32 cellular contexts compared by ENCODE assay signal in the genomic region with DNA sequence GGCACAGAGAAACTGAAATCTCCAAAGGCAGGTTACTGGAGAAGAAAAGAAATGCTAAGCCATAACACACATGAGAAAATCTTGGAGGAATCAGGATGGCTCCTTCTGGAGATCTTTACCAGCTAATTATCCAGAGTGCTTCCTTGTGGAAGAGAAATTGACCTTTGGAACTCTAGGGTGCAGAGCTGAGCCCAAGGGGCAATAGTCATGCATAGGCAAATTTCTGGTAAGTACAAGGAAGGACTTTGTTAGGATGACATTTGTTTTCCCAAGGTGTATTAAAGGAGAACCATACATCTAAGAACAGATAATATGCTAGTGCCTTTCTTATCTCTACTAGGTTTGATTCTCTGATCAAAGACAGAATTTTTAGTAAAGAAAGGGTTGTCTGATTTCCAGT.
"Had no signal": no experiment of that assay in that cellular context is flagged by ENCODE, and none has a peak within 500 bp of the region (broad histone marks: within the 10 kb centered on the region; RNA-seq: fewer than 3 reads in every experiment).

No MANE protein-coding gene starts in this region.

- H3K27me3 ChIP-seq: MG63 had no signal

- H3K27ac ChIP-seq: KMS-11 had no signal

- H3K36me3 ChIP-seq: MG63 had no signal

- H3K9me3 ChIP-seq: MG63 had no signal

- H3K9ac ChIP-seq: KMS-11 had no signal

- H3K4me3 ChIP-seq: MG63 had no signal

- DNase-seq: Karpas-422, Kasumi-1, MG63, MM.1S, MV-4-11, NCI-H1048, NCI-H1092, NCI-H1092 treated with DMSO at 0.1 percent for 48 hours, NCI-H1105, NCI-H1105 treated with DMSO at 0.1 percent for 48 hours, NCI-H1417 treated with DMSO at 0.1 percent for 48 hours, NCI-H1436, NCI-H1436 treated with DMSO at 0.1 percent for 48 hours, NCI-H146, NCI-H1694, NCI-H1694 treated with DMSO at 0.1 percent for 48 hours, NCI-H187, NCI-H187 treated with DMSO at 0.1 percent for 48 hours, NCI-H1930, NCI-H2029, NCI-H2029 treated with DMSO at 0.1 percent for 48 hours, NCI-H2081, NCI-H2081 treated with DMSO at 0.1 percent for 48 hours, NCI-H2107, NCI-H2171, NCI-H2171 treated with DMSO at 0.1 percent for 48 hours, NCI-H2227 treated with DMSO at 0.1 percent for 48 hours, NCI-H226, NCI-H446, NCI-H446 treated with DMSO at 0.1 percent for 48 hours, NCI-H510A had no signal

- H3K4me2 ChIP-seq: KMS-11 had no signal
